9 cellular contexts compared by ENCODE assay signal in genomic region chr4:9498468-9499058, GRCh38. TPM values are rescaled to one million over a fixed set of nuclear protein-coding genes. Genes with fewer than 3 reads are reported as not detected.
DNase-seq lines count a peak whose midpoint lies in the region; ATAC-seq, FAIRE-seq and TF ChIP-seq lines count a peak whose summit lies in the region.
"Not testable (repeated sequence)": the region's sequence is repeated elsewhere in the genome, so short reads cannot be mapped to it uniquely, and the experiment has no call there.
"Had no signal": no experiment of that assay in that cellular context is flagged by ENCODE, and none has a peak within 500 bp of the region (broad histone marks: within the 10 kb centered on the region; RNA-seq: fewer than 3 reads in every experiment).

No MANE protein-coding gene starts in this region.

- not testable (repeated sequence) for H3K27me3 ChIP-seq in H9 (ENCODE audit: insufficient read depth, low read length); H1 (replicated peaks in 1 of 4; ENCODE audit: control insufficient read depth in 3 of 4, extremely low read depth in 1 of 4, insufficient read depth in 3 of 4, low read length in 3 of 4); iPS-18a (ENCODE audit: control insufficient read depth, insufficient read depth, low read length); lower lobe of right lung (ENCODE audit: low read depth); neuronal stem cell (ENCODE audit: control insufficient read depth in 3 of 3, insufficient read depth in 3 of 3, low read depth in 1 of 3, low read length in 3 of 3); thyroid gland

- not testable (repeated sequence) for H3K27ac ChIP-seq in H9 (ENCODE audit: insufficient read length, low read depth, low read length); H1 (ENCODE audit: low read depth, low read length); iPS-18a (ENCODE audit: low read length); lower lobe of right lung; neuronal stem cell (replicated peaks; ENCODE audit: low read length); thyroid gland

- intact Hi-C loops in lower lobe of right lung (cut with DNase I); thyroid gland (cut with DNase I): not testable (repeated sequence)

- H3K36me3 ChIP-seq in H1 (ENCODE audit: control insufficient read depth in 2 of 4, insufficient read depth in 4 of 4, low read length in 3 of 4); iPS-18a (ENCODE audit: control insufficient read depth, low read depth, low read length); lower lobe of right lung; neuronal stem cell (replicated peaks in 1 of 2; ENCODE audit: control insufficient read depth in 2 of 2, insufficient read depth in 2 of 2, low read length in 2 of 2); thyroid gland: not testable (repeated sequence)

- H3K9ac ChIP-seq in H9 (ENCODE audit: extremely low read depth, insufficient read length, low read length); H1 (replicated peaks in 1 of 4; ENCODE audit: extremely low read depth in 1 of 4, low read depth in 3 of 4, low read length in 3 of 4); iPS-18a (ENCODE audit: low read length); neuronal stem cell (ENCODE audit: low read depth, low read length, poor library complexity): not testable (repeated sequence)

- WGBS in H9 (ENCODE audit: extremely low coverage, insufficient read length, low lambda C conversion rate), result no CpG with 5 or more reads among the region's 33 CpGs
- 64% methylated on average over 11 of the region's 33 CpGs; no CpG with 5 or more reads in 1 of the 2 experiments for WGBS in H1 (ENCODE audit: extremely low coverage in 1 of 2, insufficient coverage in 1 of 2, insufficient read length in 1 of 2, insufficient replicate concordance in 2 of 2, low coverage in 1 of 2, low lambda C conversion rate in 2 of 2, missing lambda C conversion rate in 1 of 2), 2 experiments
- no CpG with 5 or more reads among the region's 33 CpGs for WGBS in neuronal stem cell (ENCODE audit: extremely low coverage in 2 of 2, insufficient read length in 2 of 2, insufficient replicate concordance in 1 of 2), 2 donors
- WGBS in thyroid gland, 2 donors, result 18 to 25% methylated on average over 11 to 21 of the region's 33 CpGs

- H4K5ac ChIP-seq in H9 (ENCODE audit: insufficient read length, low read depth, low read length); H1 (ENCODE audit: insufficient read length, low read depth, low read length): not testable (repeated sequence)

- not testable (repeated sequence) for H3K9me3 ChIP-seq in H9 (ENCODE audit: control insufficient read depth, low read depth, low read length); H1 (ENCODE audit: insufficient read depth in 2 of 2, low read depth in 1 of 2, low read length in 1 of 2); iPS-18a (ENCODE audit: control insufficient read depth, low read depth, low read length); lower lobe of right lung; neuronal stem cell (replicated peaks in 1 of 2; ENCODE audit: control insufficient read depth in 2 of 2, insufficient read depth in 1 of 2, low read depth in 1 of 2, low read length in 2 of 2); thyroid gland

- not testable (repeated sequence) for H3K79me1 ChIP-seq in H9 (ENCODE audit: insufficient read depth, low read depth, low read length, poor library complexity, severe bottlenecking); H1 (ENCODE audit: low read depth, low read length); neuronal stem cell (ENCODE audit: low read depth, low read length)

- POLR2A ChIA-PET in H1 (lab: Charles Lee; ENCODE audit: partially characterized antibody), result not testable (repeated sequence)

- not testable (repeated sequence) for H3K23me2 ChIP-seq in H9 (ENCODE audit: insufficient read length, low read depth, low read length, poor library complexity, severe bottlenecking); H1 (ENCODE audit: low read depth, low read length)

- H3K14ac ChIP-seq in H9 (ENCODE audit: insufficient read depth, low read length); H1 (ENCODE audit: insufficient read length): not testable (repeated sequence)
- peak overlapping the region; percentile 82 for H3K14ac ChIP-seq in neuronal stem cell (ENCODE audit: low read length)

- not testable (repeated sequence) for ATAC-seq in lower lobe of right lung

- H4K8ac ChIP-seq in H9 (replicated peaks; ENCODE audit: insufficient read length, low read depth, low read length); H1 (ENCODE audit: extremely low read depth, insufficient read depth, low read length); neuronal stem cell (ENCODE audit: low read depth, low read length): not testable (repeated sequence)

- CTCF ChIA-PET in H1 (lab: Charles Lee; ENCODE audit: partially characterized antibody), result interaction anchor here (1.1 kb wide), 1 partner anchor 23 kb away, joined by 3 read pairs; no protein-coding TSS in a partner anchor

- TF ChIP-seq POLR2A in H1 (IDR thresholded peaks at IDR 0.05; ENCODE audit: control extremely low read depth in 1 of 2, low read depth in 2 of 2, low read length in 2 of 2), result not testable (repeated sequence)
- peak in 1 of 2 donors; percentile 16 for TF ChIP-seq POLR2A in thyroid gland (IDR thresholded peaks at IDR 0.05)

- TF ChIP-seq RAD21 in H1 (IDR thresholded peaks at IDR 0.05 in 1 of 2, conservative IDR thresholded peaks at IDR 0.05 in 1 of 2; ENCODE audit: low read depth in 2 of 2, low read length in 2 of 2), result not testable (repeated sequence)

- H3K4me2 ChIP-seq in H9 (ENCODE audit: insufficient read depth, insufficient read length, low read length), result peak overlapping the region; percentile 62
- H3K4me2 ChIP-seq in H1 (ENCODE audit: insufficient read depth in 1 of 2, low read depth in 2 of 2, low read length in 2 of 2), result peak overlapping the region; percentile 62 to 73
- peak overlapping the region; percentile 56 for H3K4me2 ChIP-seq in neuronal stem cell (ENCODE audit: insufficient read depth, low read length, poor library complexity, severe bottlenecking)

- H3K36me3 Mint-ChIP-seq in H9 (ENCODE audit: insufficient read depth in 1 of 3, low read depth in 3 of 3), result not testable (repeated sequence)

- not testable (repeated sequence) for H3K18ac ChIP-seq in H9 (ENCODE audit: insufficient read length, low read depth, low read length); neuronal stem cell (ENCODE audit: low read length)
- 0 out of 2 replicates have a peak overlapping the region, but pooled peaks have one; percentile 48 for H3K18ac ChIP-seq in H1 (ENCODE audit: extremely low read depth, low read length)

- not testable (repeated sequence) for H3K27ac Mint-ChIP-seq in H9

- H2BK15ac ChIP-seq in H9 (ENCODE audit: low read depth, low read length); H1 (ENCODE audit: low read length); neuronal stem cell (ENCODE audit: low read length): not testable (repeated sequence)

- not testable (repeated sequence) for H3K4ac ChIP-seq in H9 (ENCODE audit: low read depth, low read length); H1 (replicated peaks; ENCODE audit: insufficient read length, low read depth, low read length); neuronal stem cell (ENCODE audit: low read length)

- H3K4me1 Mint-ChIP-seq in H9, result not testable (repeated sequence)

- not testable (repeated sequence) for H3K9me3 Mint-ChIP-seq in H9

- not testable (repeated sequence) for H3K56ac ChIP-seq in H9 (ENCODE audit: insufficient read length, low read depth, low read length); H1 (replicated peaks; ENCODE audit: insufficient read length, low read depth, low read length)

- not testable (repeated sequence) for H3K23ac ChIP-seq in H9 (ENCODE audit: insufficient read length, low read depth, low read length); H1 (ENCODE audit: insufficient read length); neuronal stem cell (ENCODE audit: low read depth, low read length, poor library complexity)

- TF ChIP-seq CTCF in H9 (conservative IDR thresholded peaks at IDR 0.05); H1 (IDR thresholded peaks at IDR 0.05; ENCODE audit: control extremely low read depth in 1 of 3, insufficient read depth in 1 of 3, low read depth in 1 of 3, low read length in 3 of 3); lower lobe of right lung (IDR thresholded peaks at IDR 0.05); thyroid gland (IDR thresholded peaks at IDR 0.05): not testable (repeated sequence)

- not testable (repeated sequence) for H2AFZ ChIP-seq in H9 (ENCODE audit: low read length); neuronal stem cell (ENCODE audit: low read length)
- peak overlapping the region; percentile 67; the same call in 1 of the 2 replicates for H2AFZ ChIP-seq in H1 (ENCODE audit: low read length)

- not testable (repeated sequence) for H3K79me2 ChIP-seq in H9 (ENCODE audit: insufficient read depth, low read length); H1 (ENCODE audit: control insufficient read depth in 1 of 2, insufficient read depth in 2 of 2, low read length in 2 of 2)

- peaks cover 59% of the 10 kb centered on the region for H3K27me3 Mint-ChIP-seq in H9 (ENCODE audit: low read depth)

- not testable (repeated sequence) for H2BK12ac ChIP-seq in H9 (ENCODE audit: insufficient read length, low read depth, low read length); H1 (ENCODE audit: low read depth, low read length); neuronal stem cell (ENCODE audit: low read length)

- not testable (repeated sequence) for H2BK20ac ChIP-seq in H9 (ENCODE audit: low read depth, low read length, poor library complexity, severe bottlenecking); H1 (ENCODE audit: low read length)

- H2BK5ac ChIP-seq in H9 (ENCODE audit: insufficient read length, low read length); H1 (ENCODE audit: low read depth, low read length); neuronal stem cell (ENCODE audit: low read length): not testable (repeated sequence)

- H3T11ph ChIP-seq in H9 (ENCODE audit: low read length), result not testable (repeated sequence)

- not testable (repeated sequence) for H2BK120ac ChIP-seq in H9 (ENCODE audit: low read depth, low read length, poor library complexity, severe bottlenecking); H1 (replicated peaks; ENCODE audit: low read depth, low read length); neuronal stem cell (ENCODE audit: low read depth, low read length)

- FAIRE-seq in H1 (lab: Jason Lieb, UNC), result not testable (repeated sequence)

- TF ChIP-seq EP300 in H1 (IDR thresholded peaks at IDR 0.05; ENCODE audit: borderline replicate concordance in 1 of 2, low read depth in 2 of 2, low read length in 2 of 2), result not testable (repeated sequence)

- not testable (repeated sequence) for H4K20me1 ChIP-seq in H9 (ENCODE audit: control insufficient read depth, insufficient read depth, insufficient read length); H1 (replicated peaks in 1 of 2; ENCODE audit: control insufficient read depth in 1 of 2, insufficient read depth in 2 of 2, low read length in 2 of 2)

- not testable (repeated sequence) for H2AK5ac ChIP-seq in H9 (ENCODE audit: insufficient read length, low read length); H1 (ENCODE audit: low read depth, low read length); neuronal stem cell (ENCODE audit: low read depth, low read length)

- peak overlapping the region; percentile 66 to 89 for H3K4me3 Mint-ChIP-seq in H9

- not testable (repeated sequence) for H4K91ac ChIP-seq in H9 (ENCODE audit: insufficient read length, low read depth, low read length); H1 (replicated peaks; ENCODE audit: insufficient read length, low read length); neuronal stem cell (ENCODE audit: low read depth, low read length, poor library complexity)

- H3K4me3 ChIP-seq in H1 (ENCODE audit: extremely low read depth in 1 of 4, insufficient read depth in 2 of 4, low read depth in 3 of 4, low read length in 4 of 4), result peak overlapping the region; percentile 32 to 61 (median 42); a peak in 7 of 8 replicates
- H3K4me3 ChIP-seq in iPS-18a (ENCODE audit: low read length), result peak overlapping the region; percentile 48
- peak overlapping the region; percentile 11 for H3K4me3 ChIP-seq in lower lobe of right lung
- peak overlapping the region in 1 of 2 donors; percentile 71 for H3K4me3 ChIP-seq in neuronal stem cell (ENCODE audit: low read length in 2 of 2)
- H3K4me3 ChIP-seq in thyroid gland (replicated peaks in 1 of 3), result peak overlapping the region in 2 of 3 donors; percentile 13 to 20

- DNase-seq in H9, result peak; percentile 77
- peak; percentile 19 for DNase-seq in SW480 (ENCODE audit: low spot score)
- DNase-seq in H1 (ENCODE audit: low read depth in 1 of 2, low spot score in 2 of 2); lower lobe of right lung; neuronal stem cell (ENCODE audit: low spot score): not testable (repeated sequence)
- peak; percentile 60 to 62 for DNase-seq in thyroid gland

- H3K4me1 ChIP-seq in H9 (ENCODE audit: insufficient read depth, low read length); H1 (replicated peaks in 1 of 4; ENCODE audit: control insufficient read depth in 3 of 4, insufficient read depth in 4 of 4, low read length in 3 of 4); iPS-18a (ENCODE audit: control insufficient read depth, low read depth, low read length); lower lobe of right lung; neuronal stem cell (ENCODE audit: control insufficient read depth in 2 of 2, insufficient read depth in 1 of 2, low read depth in 1 of 2, low read length in 2 of 2); thyroid gland: not testable (repeated sequence)

RNA-seq across cellular contexts. Expression of gene DEFB131A, which starts 54.3 kb away (rescaled TPM):
- total RNA-seq in H9 (2021), result not detected in 2 replicates
- not detected in 2 replicates for total RNA-seq in H1 (2021; fragmentation: NEBNext Ultra II Directional; extraction: Animal tissue kit (Norgen Biotek cat#: 25700))
- not detected in 2 replicates for polyA plus RNA-seq in H1 (2011; rRNA removed)
- polyA plus RNA-seq in H1 (2011; cell fraction: cytosol; rRNA removed), result not detected
- polyA plus RNA-seq in H1 (2011; cell fraction: nucleus; rRNA removed), result not detected
- not detected in 4 replicates for polyA plus RNA-seq in H1 (2012, experiment 1 of 2)
- not detected for polyA plus RNA-seq in H1 (2012, experiment 2 of 2)
- polyA plus RNA-seq in H1 (2013, experiment 1 of 2), result not detected
- polyA plus RNA-seq in H1 (2013, experiment 2 of 2), result not detected
- polyA minus RNA-seq in H1 (2011; rRNA and poly(A)+ RNA removed), result not detected in 2 replicates
- not detected for polyA minus RNA-seq in H1 (2011; cell fraction: cytosol; rRNA and poly(A)+ RNA removed)
- polyA minus RNA-seq in H1 (2011; cell fraction: nucleus; rRNA and poly(A)+ RNA removed), result not detected
- total RNA-seq in lower lobe of right lung, result not detected
- polyA plus RNA-seq in neuronal stem cell (2013, experiment 1 of 2), result not detected
- not detected for polyA plus RNA-seq in neuronal stem cell (2013, experiment 2 of 2)
- not detected for total RNA-seq in thyroid gland
- total RNA-seq: H4, MCF 10A had no signal
